Comparison of ENCODE assay signal across 19 cellular contexts in the genomic region with DNA sequence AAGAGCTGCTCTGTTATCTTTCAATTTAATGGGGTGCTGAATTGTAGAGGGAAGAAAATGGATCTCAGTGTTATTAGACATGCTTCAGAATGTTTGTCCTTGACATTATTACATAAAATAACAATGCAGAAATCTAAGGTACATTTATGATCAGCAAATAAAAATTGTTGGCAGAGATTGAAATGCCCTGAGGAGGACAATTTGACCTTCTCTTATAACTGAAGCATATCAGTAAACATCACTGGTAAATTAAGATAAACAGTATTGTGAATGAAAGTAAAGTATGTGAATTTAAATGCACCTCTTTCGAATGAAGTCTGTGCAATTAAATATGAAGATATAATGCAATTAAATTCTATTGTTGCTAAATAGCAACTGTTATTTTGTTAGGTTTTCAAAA.
A peak's percentile ranks its signal among the peaks of the same experiment; 100 is the strongest.
DNase-seq lines count a peak whose midpoint lies in the region; ATAC-seq and TF ChIP-seq lines count a peak whose summit lies in the region.
"Had no signal": no experiment of that assay in that cellular context is flagged by ENCODE, and none has a peak within 500 bp of the region (broad histone marks: within the 10 kb centered on the region; RNA-seq: fewer than 3 reads in every experiment).

No MANE protein-coding gene starts in this region.

- peak; percentile 32 for DNase-seq in DMS153 treated with DMSO at 0.1 percent for 48 hours (lab: John Stamatoyannopoulos, UW; ENCODE audit: unreplicated experiment)
- peak; percentile 12 for DNase-seq in NCI-H1105 (lab: John Stamatoyannopoulos, UW)
- peak; percentile 67 for DNase-seq in NCI-H69 (lab: John Stamatoyannopoulos, UW)
- no peak for DNase-seq in stimulated activated effector memory CD8-positive, alpha-beta T cell treated with anti-CD3 and anti-CD28 coated beads, Interleukin-12 subunit alpha, Interleukin-12 subunit beta, amount 100 ng/mL, for 72 hours (ENCODE audit: low spot score in 2 of 2)
- no peak for DNase-seq in T-helper 9 cell
- DNase-seq: Caco-2; CD4-positive, alpha-beta T cell; DMS 273 treated with DMSO at 0.1 percent for 48 hours; KBM-7; NCI-H1694; NCI-H510A; RPMI8226; SHP77 treated with DMSO at 0.1 percent for 48 hours had no signal

- peaks cover 14% of the 10 kb centered on the region for H3K9me3 Mint-ChIP-seq in stimulated activated effector memory CD8-positive, alpha-beta T cell treated with anti-CD3 and anti-CD28 coated beads, Interleukin-12 subunit alpha, Interleukin-12 subunit beta, amount 100 ng/mL, for 72 hours

- ATAC-seq in stimulated activated effector memory CD8-positive, alpha-beta T cell treated with anti-CD3 and anti-CD28 coated beads, Interleukin-12 subunit alpha, Interleukin-12 subunit beta, amount 100 ng/mL, for 72 hours: no peak
- ATAC-seq in GM18909 (IDR thresholded peaks at IDR 0.05; ENCODE audit: poor library complexity, unreplicated experiment): no peak
- ATAC-seq: HCT116 had no signal

- no peaks in the 10 kb centered on the region for H3K4me1 Mint-ChIP-seq in stimulated activated effector memory CD8-positive, alpha-beta T cell treated with anti-CD3 and anti-CD28 coated beads, Interleukin-12 subunit alpha, Interleukin-12 subunit beta, amount 100 ng/mL, for 72 hours

- TF ChIP-seq CTCF in 22Rv1 (IDR thresholded peaks at IDR 0.05): no peak

- no peak overlapping the region for H3K27ac Mint-ChIP-seq in stimulated activated effector memory CD8-positive, alpha-beta T cell treated with anti-CD3 and anti-CD28 coated beads, Interleukin-12 subunit alpha, Interleukin-12 subunit beta, amount 100 ng/mL, for 72 hours
- H3K27ac Mint-ChIP-seq: CD4-positive, alpha-beta T cell had no signal

- peak overlapping the region; percentile 68 for H3K27ac ChIP-seq in 22Rv1
- H3K27ac ChIP-seq: BLaER1, HL-60, SK-N-MC had no signal

- H3K4me3 Mint-ChIP-seq in stimulated activated effector memory CD8-positive, alpha-beta T cell treated with anti-CD3 and anti-CD28 coated beads, Interleukin-12 subunit alpha, Interleukin-12 subunit beta, amount 100 ng/mL, for 72 hours: no peak overlapping the region
- H3K4me3 Mint-ChIP-seq: CD4-positive, alpha-beta T cell had no signal

- no peaks in the 10 kb centered on the region for H3K36me3 Mint-ChIP-seq in stimulated activated effector memory CD8-positive, alpha-beta T cell treated with anti-CD3 and anti-CD28 coated beads, Interleukin-12 subunit alpha, Interleukin-12 subunit beta, amount 100 ng/mL, for 72 hours

Comparison
In these comparisons a context has a peak if more than half of its experiments do, and no peak if none do; other contexts are left out.
1. DNase-seq: peak in DMS153 treated with DMSO at 0.1 percent for 48 hours (single experiment), NCI-H1105 (single experiment) and NCI-H69 (single experiment); none in stimulated activated effector memory CD8-positive, alpha-beta T cell treated with anti-CD3 and anti-CD28 coated beads, Interleukin-12 subunit alpha, Interleukin-12 subunit beta, amount 100 ng/mL, for 72 hours (0 of 2) and T-helper 9 cell (single experiment).